In the genomic region with DNA sequence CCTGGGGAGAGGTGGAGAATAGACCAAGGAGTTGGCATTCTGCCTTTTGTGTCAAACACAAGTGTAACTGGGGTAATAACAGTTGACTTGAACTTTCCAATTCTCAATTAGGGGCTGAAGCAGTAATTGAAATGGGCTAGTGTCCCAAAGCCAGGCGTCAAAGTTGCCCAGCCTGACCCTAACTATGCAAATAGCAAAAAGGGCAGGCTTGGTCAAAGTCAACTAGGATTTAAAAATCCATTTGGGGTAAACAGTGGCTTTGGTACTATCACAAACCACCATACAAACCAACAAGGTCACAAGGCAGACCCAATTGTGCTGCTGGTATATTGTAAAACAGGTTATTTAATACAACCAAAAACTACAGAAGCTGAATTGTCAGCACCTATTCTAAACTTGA, we compare ENCODE assay signal across 1 cellular context.
TF ChIP-seq lines count a peak whose summit lies in the region.

No MANE protein-coding gene starts in this region.

TF ChIP-seq in HepG2, 621 proteins besides CTCF, POLR2A, EP300 and RAD21:
- TF ChIP-seq MYNN (CRISPR knock-in tag; IDR thresholded peaks at IDR 0.05; ENCODE audit: low read depth) (no peak), FOXK2 (IDR thresholded peaks at IDR 0.05) (no peak), ZNF737 (CRISPR knock-in tag; IDR thresholded peaks at IDR 0.05; ENCODE audit: borderline replicate concordance) (no peak), RARA (CRISPR knock-in tag; IDR thresholded peaks at IDR 0.05) (peak; percentile 50; the same call in 1 of the 2 replicates), ZNF660 (CRISPR knock-in tag; IDR thresholded peaks at IDR 0.05; ENCODE audit: borderline replicate concordance, low read depth) (no peak), ZFY (CRISPR knock-in tag; IDR thresholded peaks at IDR 0.05) (no peak), ARHGAP35 (CRISPR knock-in tag; IDR thresholded peaks at IDR 0.05; ENCODE audit: borderline replicate concordance) (no peak), CAMTA2 (CRISPR knock-in tag; IDR thresholded peaks at IDR 0.05; ENCODE audit: borderline replicate concordance) (no peak), SOX13 (IDR thresholded peaks at IDR 0.05) (no peak), SOX13 (CRISPR knock-in tag; conservative IDR thresholded peaks at IDR 0.05 in 1 of 2, IDR thresholded peaks at IDR 0.05 in 1 of 2) (no peak), XBP1 (CRISPR knock-in tag; IDR thresholded peaks at IDR 0.05) (no peak), ZNF850 (CRISPR knock-in tag; conservative IDR thresholded peaks at IDR 0.05) (no peak), ELF1 (CRISPR knock-in tag; IDR thresholded peaks at IDR 0.05) (no peak), HIVEP1 (CRISPR knock-in tag; IDR thresholded peaks at IDR 0.05) (no peak), ZNF138 (CRISPR knock-in tag; IDR thresholded peaks at IDR 0.05; ENCODE audit: low read depth) (no peak), JUND (CRISPR knock-in tag; IDR thresholded peaks at IDR 0.05) (no peak), ZNF550 (CRISPR knock-in tag; IDR thresholded peaks at IDR 0.05; ENCODE audit: borderline replicate concordance) (no peak), FOXP1 (IDR thresholded peaks at IDR 0.05) (no peak), FOXP1 (CRISPR knock-in tag; IDR thresholded peaks at IDR 0.05) (0 out of 2 replicates have a peak, but pooled peaks have one; percentile 11), ZBTB38 (CRISPR knock-in tag; IDR thresholded peaks at IDR 0.05) (no peak), FIP1L1 (IDR thresholded peaks at IDR 0.05; ENCODE audit: borderline replicate concordance, insufficient read depth, low read depth, low read length) (no peak), ZNF446 (CRISPR knock-in tag; IDR thresholded peaks at IDR 0.05) (no peak)
- TF ChIP-seq, protein P1, sequence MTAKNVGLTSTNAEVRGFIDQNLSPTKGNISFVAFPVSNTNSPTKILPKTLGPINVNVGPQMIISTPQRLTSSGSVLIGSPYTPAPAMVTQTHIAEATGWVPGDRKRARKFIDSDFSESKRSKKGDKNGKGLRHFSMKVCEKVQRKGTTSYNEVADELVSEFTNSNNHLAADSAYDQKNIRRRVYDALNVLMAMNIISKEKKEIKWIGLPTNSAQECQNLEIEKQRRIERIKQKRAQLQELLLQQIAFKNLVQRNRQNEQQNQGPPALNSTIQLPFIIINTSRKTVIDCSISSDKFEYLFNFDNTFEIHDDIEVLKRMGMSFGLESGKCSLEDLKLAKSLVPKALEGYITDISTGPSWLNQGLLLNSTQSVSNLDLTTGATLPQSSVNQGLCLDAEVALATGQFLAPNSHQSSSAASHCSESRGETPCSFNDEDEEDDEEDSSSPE (CRISPR knock-in tag; IDR thresholded peaks at IDR 0.05): no peak
- TF ChIP-seq, protein P2, sequence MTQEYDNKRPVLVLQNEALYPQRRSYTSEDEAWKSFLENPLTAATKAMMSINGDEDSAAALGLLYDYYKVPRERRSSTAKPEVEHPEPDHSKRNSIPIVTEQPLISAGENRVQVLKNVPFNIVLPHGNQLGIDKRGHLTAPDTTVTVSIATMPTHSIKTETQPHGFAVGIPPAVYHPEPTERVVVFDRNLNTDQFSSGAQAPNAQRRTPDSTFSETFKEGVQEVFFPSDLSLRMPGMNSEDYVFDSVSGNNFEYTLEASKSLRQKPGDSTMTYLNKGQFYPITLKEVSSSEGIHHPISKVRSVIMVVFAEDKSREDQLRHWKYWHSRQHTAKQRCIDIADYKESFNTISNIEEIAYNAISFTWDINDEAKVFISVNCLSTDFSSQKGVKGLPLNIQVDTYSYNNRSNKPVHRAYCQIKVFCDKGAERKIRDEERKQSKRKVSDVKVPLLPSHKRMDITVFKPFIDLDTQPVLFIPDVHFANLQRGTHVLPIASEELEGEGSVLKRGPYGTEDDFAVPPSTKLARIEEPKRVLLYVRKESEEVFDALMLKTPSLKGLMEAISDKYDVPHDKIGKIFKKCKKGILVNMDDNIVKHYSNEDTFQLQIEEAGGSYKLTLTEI (CRISPR knock-in tag; conservative IDR thresholded peaks at IDR 0.05): no peak
- TF ChIP-seq, protein P3, sequence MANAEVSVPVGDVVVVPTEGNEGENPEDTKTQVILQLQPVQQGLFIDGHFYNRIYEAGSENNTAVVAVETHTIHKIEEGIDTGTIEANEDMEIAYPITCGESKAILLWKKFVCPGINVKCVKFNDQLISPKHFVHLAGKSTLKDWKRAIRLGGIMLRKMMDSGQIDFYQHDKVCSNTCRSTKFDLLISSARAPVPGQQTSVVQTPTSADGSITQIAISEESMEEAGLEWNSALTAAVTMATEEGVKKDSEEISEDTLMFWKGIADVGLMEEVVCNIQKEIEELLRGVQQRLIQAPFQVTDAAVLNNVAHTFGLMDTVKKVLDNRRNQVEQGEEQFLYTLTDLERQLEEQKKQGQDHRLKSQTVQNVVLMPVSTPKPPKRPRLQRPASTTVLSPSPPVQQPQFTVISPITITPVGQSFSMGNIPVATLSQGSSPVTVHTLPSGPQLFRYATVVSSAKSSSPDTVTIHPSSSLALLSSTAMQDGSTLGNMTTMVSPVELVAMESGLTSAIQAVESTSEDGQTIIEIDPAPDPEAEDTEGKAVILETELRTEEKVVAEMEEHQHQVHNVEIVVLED (CRISPR knock-in tag; IDR thresholded peaks at IDR 0.05; ENCODE audit: borderline replicate concordance): no peak
- TF ChIP-seq, protein P4, sequence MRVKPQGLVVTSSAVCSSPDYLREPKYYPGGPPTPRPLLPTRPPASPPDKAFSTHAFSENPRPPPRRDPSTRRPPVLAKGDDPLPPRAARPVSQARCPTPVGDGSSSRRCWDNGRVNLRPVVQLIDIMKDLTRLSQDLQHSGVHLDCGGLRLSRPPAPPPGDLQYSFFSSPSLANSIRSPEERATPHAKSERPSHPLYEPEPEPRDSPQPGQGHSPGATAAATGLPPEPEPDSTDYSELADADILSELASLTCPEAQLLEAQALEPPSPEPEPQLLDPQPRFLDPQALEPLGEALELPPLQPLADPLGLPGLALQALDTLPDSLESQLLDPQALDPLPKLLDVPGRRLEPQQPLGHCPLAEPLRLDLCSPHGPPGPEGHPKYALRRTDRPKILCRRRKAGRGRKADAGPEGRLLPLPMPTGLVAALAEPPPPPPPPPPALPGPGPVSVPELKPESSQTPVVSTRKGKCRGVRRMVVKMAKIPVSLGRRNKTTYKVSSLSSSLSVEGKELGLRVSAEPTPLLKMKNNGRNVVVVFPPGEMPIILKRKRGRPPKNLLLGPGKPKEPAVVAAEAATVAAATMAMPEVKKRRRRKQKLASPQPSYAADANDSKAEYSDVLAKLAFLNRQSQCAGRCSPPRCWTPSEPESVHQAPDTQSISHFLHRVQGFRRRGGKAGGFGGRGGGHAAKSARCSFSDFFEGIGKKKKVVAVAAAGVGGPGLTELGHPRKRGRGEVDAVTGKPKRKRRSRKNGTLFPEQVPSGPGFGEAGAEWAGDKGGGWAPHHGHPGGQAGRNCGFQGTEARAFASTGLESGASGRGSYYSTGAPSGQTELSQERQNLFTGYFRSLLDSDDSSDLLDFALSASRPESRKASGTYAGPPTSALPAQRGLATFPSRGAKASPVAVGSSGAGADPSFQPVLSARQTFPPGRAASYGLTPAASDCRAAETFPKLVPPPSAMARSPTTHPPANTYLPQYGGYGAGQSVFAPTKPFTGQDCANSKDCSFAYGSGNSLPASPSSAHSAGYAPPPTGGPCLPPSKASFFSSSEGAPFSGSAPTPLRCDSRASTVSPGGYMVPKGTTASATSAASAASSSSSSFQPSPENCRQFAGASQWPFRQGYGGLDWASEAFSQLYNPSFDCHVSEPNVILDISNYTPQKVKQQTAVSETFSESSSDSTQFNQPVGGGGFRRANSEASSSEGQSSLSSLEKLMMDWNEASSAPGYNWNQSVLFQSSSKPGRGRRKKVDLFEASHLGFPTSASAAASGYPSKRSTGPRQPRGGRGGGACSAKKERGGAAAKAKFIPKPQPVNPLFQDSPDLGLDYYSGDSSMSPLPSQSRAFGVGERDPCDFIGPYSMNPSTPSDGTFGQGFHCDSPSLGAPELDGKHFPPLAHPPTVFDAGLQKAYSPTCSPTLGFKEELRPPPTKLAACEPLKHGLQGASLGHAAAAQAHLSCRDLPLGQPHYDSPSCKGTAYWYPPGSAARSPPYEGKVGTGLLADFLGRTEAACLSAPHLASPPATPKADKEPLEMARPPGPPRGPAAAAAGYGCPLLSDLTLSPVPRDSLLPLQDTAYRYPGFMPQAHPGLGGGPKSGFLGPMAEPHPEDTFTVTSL (CRISPR knock-in tag; IDR thresholded peaks at IDR 0.05; ENCODE audit: borderline replicate concordance): peak; percentile 26; the same call in 1 of the 2 replicates
- TF ChIP-seq, protein P5, sequence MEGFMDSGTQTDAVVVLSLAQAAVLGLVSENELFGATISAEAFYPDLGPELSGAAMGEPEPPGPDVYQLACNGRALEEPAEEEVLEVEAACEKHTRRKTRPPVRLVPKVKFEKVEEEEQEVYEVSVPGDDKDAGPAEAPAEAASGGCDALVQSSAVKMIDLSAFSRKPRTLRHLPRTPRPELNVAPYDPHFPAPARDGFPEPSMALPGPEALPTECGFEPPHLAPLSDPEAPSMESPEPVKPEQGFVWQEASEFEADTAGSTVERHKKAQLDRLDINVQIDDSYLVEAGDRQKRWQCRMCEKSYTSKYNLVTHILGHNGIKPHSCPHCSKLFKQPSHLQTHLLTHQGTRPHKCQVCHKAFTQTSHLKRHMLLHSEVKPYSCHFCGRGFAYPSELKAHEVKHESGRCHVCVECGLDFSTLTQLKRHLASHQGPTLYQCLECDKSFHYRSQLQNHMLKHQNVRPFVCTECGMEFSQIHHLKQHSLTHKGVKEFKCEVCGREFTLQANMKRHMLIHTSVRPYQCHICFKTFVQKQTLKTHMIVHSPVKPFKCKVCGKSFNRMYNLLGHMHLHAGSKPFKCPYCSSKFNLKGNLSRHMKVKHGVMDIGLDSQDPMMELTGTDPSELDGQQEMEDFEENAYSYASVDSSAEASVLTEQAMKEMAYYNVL (CRISPR knock-in tag; IDR thresholded peaks at IDR 0.05; ENCODE audit: borderline replicate concordance): no peak
- TF ChIP-seq, protein P6, sequence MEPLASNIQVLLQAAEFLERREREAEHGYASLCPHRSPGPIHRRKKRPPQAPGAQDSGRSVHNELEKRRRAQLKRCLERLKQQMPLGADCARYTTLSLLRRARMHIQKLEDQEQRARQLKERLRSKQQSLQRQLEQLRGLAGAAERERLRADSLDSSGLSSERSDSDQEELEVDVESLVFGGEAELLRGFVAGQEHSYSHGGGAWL (CRISPR knock-in tag; IDR thresholded peaks at IDR 0.05): no peak
- TF ChIP-seq, protein P7, sequence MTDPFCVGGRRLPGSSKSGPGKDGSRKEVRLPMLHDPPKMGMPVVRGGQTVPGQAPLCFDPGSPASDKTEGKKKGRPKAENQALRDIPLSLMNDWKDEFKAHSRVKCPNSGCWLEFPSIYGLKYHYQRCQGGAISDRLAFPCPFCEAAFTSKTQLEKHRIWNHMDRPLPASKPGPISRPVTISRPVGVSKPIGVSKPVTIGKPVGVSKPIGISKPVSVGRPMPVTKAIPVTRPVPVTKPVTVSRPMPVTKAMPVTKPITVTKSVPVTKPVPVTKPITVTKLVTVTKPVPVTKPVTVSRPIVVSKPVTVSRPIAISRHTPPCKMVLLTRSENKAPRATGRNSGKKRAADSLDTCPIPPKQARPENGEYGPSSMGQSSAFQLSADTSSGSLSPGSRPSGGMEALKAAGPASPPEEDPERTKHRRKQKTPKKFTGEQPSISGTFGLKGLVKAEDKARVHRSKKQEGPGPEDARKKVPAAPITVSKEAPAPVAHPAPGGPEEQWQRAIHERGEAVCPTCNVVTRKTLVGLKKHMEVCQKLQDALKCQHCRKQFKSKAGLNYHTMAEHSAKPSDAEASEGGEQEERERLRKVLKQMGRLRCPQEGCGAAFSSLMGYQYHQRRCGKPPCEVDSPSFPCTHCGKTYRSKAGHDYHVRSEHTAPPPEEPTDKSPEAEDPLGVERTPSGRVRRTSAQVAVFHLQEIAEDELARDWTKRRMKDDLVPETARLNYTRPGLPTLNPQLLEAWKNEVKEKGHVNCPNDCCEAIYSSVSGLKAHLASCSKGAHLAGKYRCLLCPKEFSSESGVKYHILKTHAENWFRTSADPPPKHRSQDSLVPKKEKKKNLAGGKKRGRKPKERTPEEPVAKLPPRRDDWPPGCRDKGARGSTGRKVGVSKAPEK (CRISPR knock-in tag; IDR thresholded peaks at IDR 0.05; ENCODE audit: borderline replicate concordance): no peak
